1 cellular context compared by ENCODE assay signal in genomic region chr10:8053446-8054242, GRCh38.
TF ChIP-seq lines count a peak whose summit lies in the region.

No MANE protein-coding gene starts in this region.

TF ChIP-seq in K562, 482 proteins besides CTCF, POLR2A, EP300 and RAD21 (continued from another document and continues in another):
- TF ChIP-seq, protein P1, sequence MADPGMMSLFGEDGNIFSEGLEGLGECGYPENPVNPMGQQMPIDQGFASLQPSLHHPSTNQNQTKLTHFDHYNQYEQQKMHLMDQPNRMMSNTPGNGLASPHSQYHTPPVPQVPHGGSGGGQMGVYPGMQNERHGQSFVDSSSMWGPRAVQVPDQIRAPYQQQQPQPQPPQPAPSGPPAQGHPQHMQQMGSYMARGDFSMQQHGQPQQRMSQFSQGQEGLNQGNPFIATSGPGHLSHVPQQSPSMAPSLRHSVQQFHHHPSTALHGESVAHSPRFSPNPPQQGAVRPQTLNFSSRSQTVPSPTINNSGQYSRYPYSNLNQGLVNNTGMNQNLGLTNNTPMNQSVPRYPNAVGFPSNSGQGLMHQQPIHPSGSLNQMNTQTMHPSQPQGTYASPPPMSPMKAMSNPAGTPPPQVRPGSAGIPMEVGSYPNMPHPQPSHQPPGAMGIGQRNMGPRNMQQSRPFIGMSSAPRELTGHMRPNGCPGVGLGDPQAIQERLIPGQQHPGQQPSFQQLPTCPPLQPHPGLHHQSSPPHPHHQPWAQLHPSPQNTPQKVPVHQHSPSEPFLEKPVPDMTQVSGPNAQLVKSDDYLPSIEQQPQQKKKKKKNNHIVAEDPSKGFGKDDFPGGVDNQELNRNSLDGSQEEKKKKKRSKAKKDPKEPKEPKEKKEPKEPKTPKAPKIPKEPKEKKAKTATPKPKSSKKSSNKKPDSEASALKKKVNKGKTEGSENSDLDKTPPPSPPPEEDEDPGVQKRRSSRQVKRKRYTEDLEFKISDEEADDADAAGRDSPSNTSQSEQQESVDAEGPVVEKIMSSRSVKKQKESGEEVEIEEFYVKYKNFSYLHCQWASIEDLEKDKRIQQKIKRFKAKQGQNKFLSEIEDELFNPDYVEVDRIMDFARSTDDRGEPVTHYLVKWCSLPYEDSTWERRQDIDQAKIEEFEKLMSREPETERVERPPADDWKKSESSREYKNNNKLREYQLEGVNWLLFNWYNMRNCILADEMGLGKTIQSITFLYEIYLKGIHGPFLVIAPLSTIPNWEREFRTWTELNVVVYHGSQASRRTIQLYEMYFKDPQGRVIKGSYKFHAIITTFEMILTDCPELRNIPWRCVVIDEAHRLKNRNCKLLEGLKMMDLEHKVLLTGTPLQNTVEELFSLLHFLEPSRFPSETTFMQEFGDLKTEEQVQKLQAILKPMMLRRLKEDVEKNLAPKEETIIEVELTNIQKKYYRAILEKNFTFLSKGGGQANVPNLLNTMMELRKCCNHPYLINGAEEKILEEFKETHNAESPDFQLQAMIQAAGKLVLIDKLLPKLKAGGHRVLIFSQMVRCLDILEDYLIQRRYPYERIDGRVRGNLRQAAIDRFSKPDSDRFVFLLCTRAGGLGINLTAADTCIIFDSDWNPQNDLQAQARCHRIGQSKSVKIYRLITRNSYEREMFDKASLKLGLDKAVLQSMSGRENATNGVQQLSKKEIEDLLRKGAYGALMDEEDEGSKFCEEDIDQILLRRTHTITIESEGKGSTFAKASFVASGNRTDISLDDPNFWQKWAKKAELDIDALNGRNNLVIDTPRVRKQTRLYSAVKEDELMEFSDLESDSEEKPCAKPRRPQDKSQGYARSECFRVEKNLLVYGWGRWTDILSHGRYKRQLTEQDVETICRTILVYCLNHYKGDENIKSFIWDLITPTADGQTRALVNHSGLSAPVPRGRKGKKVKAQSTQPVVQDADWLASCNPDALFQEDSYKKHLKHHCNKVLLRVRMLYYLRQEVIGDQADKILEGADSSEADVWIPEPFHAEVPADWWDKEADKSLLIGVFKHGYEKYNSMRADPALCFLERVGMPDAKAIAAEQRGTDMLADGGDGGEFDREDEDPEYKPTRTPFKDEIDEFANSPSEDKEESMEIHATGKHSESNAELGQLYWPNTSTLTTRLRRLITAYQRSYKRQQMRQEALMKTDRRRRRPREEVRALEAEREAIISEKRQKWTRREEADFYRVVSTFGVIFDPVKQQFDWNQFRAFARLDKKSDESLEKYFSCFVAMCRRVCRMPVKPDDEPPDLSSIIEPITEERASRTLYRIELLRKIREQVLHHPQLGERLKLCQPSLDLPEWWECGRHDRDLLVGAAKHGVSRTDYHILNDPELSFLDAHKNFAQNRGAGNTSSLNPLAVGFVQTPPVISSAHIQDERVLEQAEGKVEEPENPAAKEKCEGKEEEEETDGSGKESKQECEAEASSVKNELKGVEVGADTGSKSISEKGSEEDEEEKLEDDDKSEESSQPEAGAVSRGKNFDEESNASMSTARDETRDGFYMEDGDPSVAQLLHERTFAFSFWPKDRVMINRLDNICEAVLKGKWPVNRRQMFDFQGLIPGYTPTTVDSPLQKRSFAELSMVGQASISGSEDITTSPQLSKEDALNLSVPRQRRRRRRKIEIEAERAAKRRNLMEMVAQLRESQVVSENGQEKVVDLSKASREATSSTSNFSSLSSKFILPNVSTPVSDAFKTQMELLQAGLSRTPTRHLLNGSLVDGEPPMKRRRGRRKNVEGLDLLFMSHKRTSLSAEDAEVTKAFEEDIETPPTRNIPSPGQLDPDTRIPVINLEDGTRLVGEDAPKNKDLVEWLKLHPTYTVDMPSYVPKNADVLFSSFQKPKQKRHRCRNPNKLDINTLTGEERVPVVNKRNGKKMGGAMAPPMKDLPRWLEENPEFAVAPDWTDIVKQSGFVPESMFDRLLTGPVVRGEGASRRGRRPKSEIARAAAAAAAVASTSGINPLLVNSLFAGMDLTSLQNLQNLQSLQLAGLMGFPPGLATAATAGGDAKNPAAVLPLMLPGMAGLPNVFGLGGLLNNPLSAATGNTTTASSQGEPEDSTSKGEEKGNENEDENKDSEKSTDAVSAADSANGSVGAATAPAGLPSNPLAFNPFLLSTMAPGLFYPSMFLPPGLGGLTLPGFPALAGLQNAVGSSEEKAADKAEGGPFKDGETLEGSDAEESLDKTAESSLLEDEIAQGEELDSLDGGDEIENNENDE (IDR thresholded peaks at IDR 0.05; ENCODE audit: low read depth, low read length): no peak
- no peak for TF ChIP-seq KAT8 (IDR thresholded peaks at IDR 0.05; ENCODE audit: low read depth)
- TF ChIP-seq HNRNPLL (IDR thresholded peaks at IDR 0.05; ENCODE audit: low read depth, low read length, poor library complexity, severe bottlenecking): no peak
- TF ChIP-seq ZFPM2 (CRISPR knock-in tag; IDR thresholded peaks at IDR 0.05): no peak
- no peak for TF ChIP-seq PATZ1 (CRISPR knock-in tag; IDR thresholded peaks at IDR 0.05; ENCODE audit: borderline replicate concordance)
- TF ChIP-seq ZNF57 (CRISPR knock-in tag; IDR thresholded peaks at IDR 0.05): no peak
- TF ChIP-seq CTCFL (IDR thresholded peaks at IDR 0.05; ENCODE audit: borderline replicate concordance, insufficient read depth, low read depth, low read length, poor library complexity, severe bottlenecking): peak; percentile 48
- TF ChIP-seq ZNF76 (CRISPR knock-in tag; IDR thresholded peaks at IDR 0.05; ENCODE audit: borderline replicate concordance): no peak
- TF ChIP-seq SRSF1 (IDR thresholded peaks at IDR 0.05; ENCODE audit: low read depth, low read length): no peak
- TF ChIP-seq ZKSCAN3 (CRISPR knock-in tag; IDR thresholded peaks at IDR 0.05): no peak
- peak; percentile 37; the same call in 1 of the 2 replicates for TF ChIP-seq VEZF1 (CRISPR knock-in tag; IDR thresholded peaks at IDR 0.05)
- TF ChIP-seq TAF7 (tag; IDR thresholded peaks at IDR 0.05): no peak
- TF ChIP-seq MGA (IDR thresholded peaks at IDR 0.05): peak; percentile 63
- TF ChIP-seq, protein P2, sequence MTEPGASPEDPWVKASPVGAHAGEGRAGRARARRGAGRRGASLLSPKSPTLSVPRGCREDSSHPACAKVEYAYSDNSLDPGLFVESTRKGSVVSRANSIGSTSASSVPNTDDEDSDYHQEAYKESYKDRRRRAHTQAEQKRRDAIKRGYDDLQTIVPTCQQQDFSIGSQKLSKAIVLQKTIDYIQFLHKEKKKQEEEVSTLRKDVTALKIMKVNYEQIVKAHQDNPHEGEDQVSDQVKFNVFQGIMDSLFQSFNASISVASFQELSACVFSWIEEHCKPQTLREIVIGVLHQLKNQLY (CRISPR knock-in tag; conservative IDR thresholded peaks at IDR 0.05): no peak
- no peak for TF ChIP-seq PHB (CRISPR knock-in tag; IDR thresholded peaks at IDR 0.05)
- TF ChIP-seq ZNF133 (CRISPR knock-in tag; IDR thresholded peaks at IDR 0.05): no peak
- TF ChIP-seq L3MBTL2 (IDR thresholded peaks at IDR 0.05): peak; percentile 74
- TF ChIP-seq MAFF (IDR thresholded peaks at IDR 0.05; ENCODE audit: low read length): no peak
- TF ChIP-seq RB1 (IDR thresholded peaks at IDR 0.05; ENCODE audit: low read depth): peak; percentile 56; the same call in 1 of the 2 replicates
- peak; percentile 39; the same call in 1 of the 2 replicates for TF ChIP-seq CBX1 (IDR thresholded peaks at IDR 0.05; ENCODE audit: low read depth)
- no peak for TF ChIP-seq ZNF584 (CRISPR knock-in tag; IDR thresholded peaks at IDR 0.05; ENCODE audit: low read depth)
- TF ChIP-seq MCM5 (IDR thresholded peaks at IDR 0.05; ENCODE audit: low read depth): no peak
- TF ChIP-seq HDGF (IDR thresholded peaks at IDR 0.05): no peak
